In genomic region chr9:134065720-134066419, GRCh38 we compare ENCODE assay signal across 8 cellular contexts. TPM values are rescaled to one million over a fixed set of nuclear protein-coding genes. Genes with fewer than 3 reads are reported as not detected.
DNase-seq lines count a peak whose midpoint lies in the region; ATAC-seq and TF ChIP-seq lines count a peak whose summit lies in the region.

No MANE protein-coding gene starts in this region.

- WGBS in HUES64: 43% methylated on average over 23 of the region's 23 CpGs

- peaks cover 10% of the 10 kb centered on the region; the same call in 1 of the 2 replicates for H3K4me1 ChIP-seq in HUES64 (ENCODE audit: insufficient read depth, low read length)

- peaks cover 7% of the 10 kb centered on the region for H3K27me3 Mint-ChIP-seq in chondrocyte (ENCODE audit: low read depth)
- H3K27me3 Mint-ChIP-seq in memory B cell: peaks cover 5% of the 10 kb centered on the region

- H3K27me3 ChIP-seq in GM06990 (replicated peaks; ENCODE audit: control insufficient read depth, insufficient read depth, low read length): peaks cover 2% of the 10 kb centered on the region; the same call in 1 of the 2 replicates
- H3K27me3 ChIP-seq in HUES64 (ENCODE audit: insufficient read depth, low read length): peaks cover 18% of the 10 kb centered on the region

- TF ChIP-seq CTCF in GM06990 (IDR thresholded peaks at IDR 0.05; ENCODE audit: insufficient read depth, low read length, poor library complexity, severe bottlenecking) (no peak), WI38 (IDR thresholded peaks at IDR 0.05; ENCODE audit: low read depth, low read length) (no peak), chondrocyte (IDR thresholded peaks at IDR 0.05) (no peak)

- H3K9ac ChIP-seq in HUES64 (ENCODE audit: low read depth, low read length): peak overlapping the region; percentile 99

- no peaks in the 10 kb centered on the region for H3K9me3 Mint-ChIP-seq in chondrocyte (ENCODE audit: low read depth)
- no peaks in the 10 kb centered on the region for H3K9me3 Mint-ChIP-seq in memory B cell

- H3K4me3 Mint-ChIP-seq in chondrocyte (ENCODE audit: unreplicated experiment): peak overlapping the region; percentile 79
- H3K4me3 Mint-ChIP-seq in memory B cell: peak overlapping the region; percentile 87

- DNase-seq in GM06990 (ENCODE audit: extremely low read depth, insufficient read length) (peak; percentile 76), chondrocyte (ENCODE audit: low spot score) (no peak), memory B cell (ENCODE audit: low spot score in 2 of 2) (peak; percentile 37 to 44), OCI-M2 (lab: John Stamatoyannopoulos, UW; ENCODE audit: unreplicated experiment) (no peak), NCI-H1092 (lab: John Stamatoyannopoulos, UW) (no peak)
- DNase-seq in stimulated activated CD8-positive, alpha-beta memory T cell treated with anti-CD3 and anti-CD28 coated beads, Interleukin-2, amount 100 ng/mL, for 48 hours (ENCODE audit: low read depth in 2 of 2): peak; percentile 37 to 55

- no peaks in the 10 kb centered on the region for H3K36me3 ChIP-seq in GM06990 (ENCODE audit: control insufficient read depth, insufficient read depth, low read length)
- H3K36me3 ChIP-seq in HUES64 (ENCODE audit: insufficient read depth, low read length): no peaks in the 10 kb centered on the region

- H3K9me3 ChIP-seq in HUES64 (ENCODE audit: insufficient read depth, low read depth, low read length): no peaks in the 10 kb centered on the region

- H3K36me3 Mint-ChIP-seq in chondrocyte (ENCODE audit: low read depth) (no peaks in the 10 kb centered on the region), memory B cell (no peaks in the 10 kb centered on the region)

- peak overlapping the region; percentile 87 for H3K27ac Mint-ChIP-seq in chondrocyte (ENCODE audit: unreplicated experiment)
- peak overlapping the region; percentile 72 for H3K27ac Mint-ChIP-seq in memory B cell

- H3K27ac ChIP-seq in HUES64 (ENCODE audit: low read depth, low read length): peak overlapping the region; percentile 27; the same call in 1 of the 2 replicates

- H3K4me1 Mint-ChIP-seq in chondrocyte (ENCODE audit: low read depth) (peaks cover 25% of the 10 kb centered on the region), memory B cell (peaks cover 21% of the 10 kb centered on the region)

- H3K4me3 ChIP-seq in GM06990 (replicated peaks; ENCODE audit: low read depth, low read length) (peak overlapping the region; percentile 82), HUES64 (ENCODE audit: low read length) (peak overlapping the region; percentile 83), WI38 (ENCODE audit: low read depth, low read length) (peak overlapping the region; percentile 85)

- ATAC-seq in memory B cell (ENCODE audit: low read depth): peak; percentile 18

RNA-seq across cellular contexts. Expression of gene BRD3, which starts 2.0 kb away (rescaled TPM):
- 36.1 TPM for polyA plus RNA-seq in HUES64 (2013, experiment 1 of 2)
- 41.9 TPM for polyA plus RNA-seq in HUES64 (2013, experiment 2 of 2)
- 48.7 to 59.0 TPM (median 49.0 TPM) in 3 replicates for total RNA-seq in chondrocyte

RNA-seq across cellular contexts. Expression of gene BRD3OS, which starts 40.6 kb away (rescaled TPM):
- polyA plus RNA-seq in HUES64 (2013, experiment 1 of 2): 15.1 TPM
- polyA plus RNA-seq in HUES64 (2013, experiment 2 of 2): 14.9 TPM
- 13.7 to 27.6 TPM (median 15.7 TPM) in 3 replicates for total RNA-seq in chondrocyte

Comparison
In these comparisons a context has a peak if more than half of its experiments do, and no peak if none do; other contexts are left out.
1. DNase-seq: peak in GM06990 (single experiment), memory B cell (2 of 2) and stimulated activated CD8-positive, alpha-beta memory T cell treated with anti-CD3 and anti-CD28 coated beads, Interleukin-2, amount 100 ng/mL, for 48 hours (2 of 2); none in chondrocyte (single experiment), OCI-M2 (single experiment) and NCI-H1092 (single experiment).
2. Peak in every context shown above with its lines, with median percentiles within 50 percentile points of each other: H3K4me3 ChIP-seq.